ENCODE assay signal across 44 cellular contexts in the genomic region with DNA sequence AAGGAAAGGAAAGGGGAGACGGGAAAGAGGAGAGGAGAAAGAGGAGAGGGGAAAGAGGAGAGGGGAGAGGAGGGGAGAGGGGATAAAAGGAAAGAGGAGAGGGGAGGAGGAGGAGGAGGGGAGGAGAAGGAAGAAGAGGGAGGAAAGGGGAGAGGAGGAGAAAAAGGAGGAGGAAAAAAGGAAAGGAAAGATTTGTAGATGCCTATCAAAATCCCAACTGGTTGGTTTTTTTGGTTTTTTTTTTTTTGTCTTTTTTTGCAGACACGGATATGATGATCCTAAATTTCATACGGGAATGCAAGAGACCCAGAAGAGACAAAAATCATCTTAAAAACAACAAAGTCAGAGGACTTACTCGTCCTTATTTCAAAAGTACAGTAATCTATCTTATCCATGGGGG. TPM values are rescaled to one million over a fixed set of nuclear protein-coding genes. Genes with fewer than 3 reads are reported as not detected.
"Had no signal": no experiment of that assay in that cellular context is flagged by ENCODE, and none has a peak within 500 bp of the region (broad histone marks: within the 10 kb centered on the region; RNA-seq: fewer than 3 reads in every experiment).

No MANE protein-coding gene starts in this region.

- H3K4me3 ChIP-seq: adrenal gland, ascending aorta, body of pancreas, breast epithelium, cardiac muscle cell had no signal

- H3K27ac Mint-ChIP-seq: activated naive CD4-positive, alpha-beta T cell treated with anti-CD3 and anti-CD28 coated beads for 36 hours; activated naive CD4-positive, alpha-beta T cell treated with anti-CD3 and anti-CD28 coated beads, Interleukin-2, amount 10 ng/mL, durations not matched to agents 7 days and 5 days; activated naive CD4-positive, alpha-beta T cell treated with anti-CD3 and anti-CD28 coated beads, Interleukin-2, amount 50 U/mL, for 24 hours; activated naive CD4-positive, alpha-beta T cell treated with anti-CD3 and anti-CD28 coated beads, Interleukin-2, amount 50 U/mL, for 72 hours; activated naive CD8-positive, alpha-beta T cell; activated naive CD8-positive, alpha-beta T cell treated with anti-CD3 and anti-CD28 coated beads for 36 hours; activated naive CD8-positive, alpha-beta T cell treated with anti-CD3 and anti-CD28 coated beads, Interleukin-2, amount 10 ng/mL, durations not matched to agents 7 days and 5 days; activated naive CD8-positive, alpha-beta T cell treated with anti-CD3 and anti-CD28 coated beads, Interleukin-2, amount 50 U/mL, for 24 hours; activated T-cell treated with anti-CD3 and anti-CD28 coated beads, Interleukin-2, amount 50 U/mL, for 24 hours; activated T-helper 1 cell treated with anti-CD3 and anti-CD28 coated beads, Interleukin-12 subunit alpha, Interleukin-12 subunit beta, Interleukin-2, Interleukin-4 antibody, amounts not matched to agents 30 ng/mL and 10 ng/mL and 1 ng/mL, durations not matched to agents 14 hours and 24 hours and 36 hours; activated T-helper 17 cell treated with anti-CD3 and anti-CD28 coated beads, Interleukin-2, amount 50 U/mL, for 72 hours; activated T-helper 2 cell treated with anti-CD3 and anti-CD28 coated beads, Interferon-gamma antibody, Interleukin-2, Interleukin-4, amounts not matched to agents 10 μg/mL and 5 μg/mL and 100 μg/mL, durations not matched to agents 14 hours and 24 hours and 36 hours; brain had no signal

- H3K27me3 ChIP-seq: adrenal gland, ascending aorta, body of pancreas, brain microvascular endothelial cell, breast epithelium, cardiac muscle cell had no signal

- H3K4me1 ChIP-seq: adrenal gland, ascending aorta, body of pancreas, breast epithelium had no signal

- H3K4me1 Mint-ChIP-seq: activated naive CD4-positive, alpha-beta T cell treated with anti-CD3 and anti-CD28 coated beads, Interleukin-2, amount 10 ng/mL, durations not matched to agents 7 days and 5 days; activated T-helper 17 cell treated with anti-CD3 and anti-CD28 coated beads, Interleukin-2, amount 50 U/mL, for 72 hours; brain; central memory CD8-positive, alpha-beta T cell had no signal

- H3K27me3 Mint-ChIP-seq: activated naive CD4-positive, alpha-beta T cell treated with anti-CD3 and anti-CD28 coated beads, Interleukin-2, amount 10 ng/mL, durations not matched to agents 7 days and 5 days; activated naive CD4-positive, alpha-beta T cell treated with anti-CD3 and anti-CD28 coated beads, Interleukin-2, amount 50 U/mL, for 24 hours; activated naive CD8-positive, alpha-beta T cell; activated naive CD8-positive, alpha-beta T cell treated with anti-CD3 and anti-CD28 coated beads for 36 hours; activated naive CD8-positive, alpha-beta T cell treated with anti-CD3 and anti-CD28 coated beads, Interleukin-2, amount 10 ng/mL, durations not matched to agents 7 days and 5 days; activated naive CD8-positive, alpha-beta T cell treated with anti-CD3 and anti-CD28 coated beads, Interleukin-2, amount 50 U/mL, for 24 hours; activated T-cell treated with anti-CD3 and anti-CD28 coated beads, Interleukin-2, amount 50 U/mL, for 24 hours; activated T-helper 17 cell treated with anti-CD3 and anti-CD28 coated beads, Interleukin-2, amount 50 U/mL, for 72 hours; brain; central memory CD8-positive, alpha-beta T cell had no signal

- H3K9me3 Mint-ChIP-seq: activated naive CD4-positive, alpha-beta T cell treated with anti-CD3 and anti-CD28 coated beads for 36 hours; activated naive CD4-positive, alpha-beta T cell treated with anti-CD3 and anti-CD28 coated beads, Interleukin-2, amount 10 ng/mL, durations not matched to agents 7 days and 5 days; activated naive CD4-positive, alpha-beta T cell treated with anti-CD3 and anti-CD28 coated beads, Interleukin-2, amount 50 U/mL, for 24 hours; activated naive CD4-positive, alpha-beta T cell treated with anti-CD3 and anti-CD28 coated beads, Interleukin-2, amount 50 U/mL, for 72 hours; activated naive CD8-positive, alpha-beta T cell treated with anti-CD3 and anti-CD28 coated beads for 36 hours; activated naive CD8-positive, alpha-beta T cell treated with anti-CD3 and anti-CD28 coated beads, Interleukin-2, amount 10 ng/mL, durations not matched to agents 7 days and 5 days; activated naive CD8-positive, alpha-beta T cell treated with anti-CD3 and anti-CD28 coated beads, Interleukin-2, amount 50 U/mL, for 24 hours; activated T-cell treated with anti-CD3 and anti-CD28 coated beads, Interleukin-2, amount 50 U/mL, for 24 hours; activated T-cell treated with anti-CD3 and anti-CD28 coated beads, Interleukin-2, amount 50 U/mL, for 4 hours; activated T-cell treated with anti-CD3 and anti-CD28 coated beads, Interleukin-2, amount 50 U/mL, for 72 hours; activated T-helper 1 cell treated with anti-CD3 and anti-CD28 coated beads, Interleukin-12 subunit alpha, Interleukin-12 subunit beta, Interleukin-2, Interleukin-4 antibody, amounts not matched to agents 30 ng/mL and 10 ng/mL and 1 ng/mL, durations not matched to agents 14 hours and 24 hours and 36 hours; activated T-helper 17 cell treated with anti-CD3 and anti-CD28 coated beads, Interleukin-2, amount 50 U/mL, for 72 hours; activated T-helper 2 cell treated with anti-CD3 and anti-CD28 coated beads, Interferon-gamma antibody, Interleukin-2, Interleukin-4, amounts not matched to agents 10 μg/mL and 5 μg/mL and 100 μg/mL, durations not matched to agents 14 hours and 24 hours and 36 hours; central memory CD8-positive, alpha-beta T cell had no signal

- H3K9me3 ChIP-seq: adrenal gland, ascending aorta, body of pancreas, breast epithelium had no signal

- H3K4me3 Mint-ChIP-seq: activated naive CD4-positive, alpha-beta T cell treated with anti-CD3 and anti-CD28 coated beads for 36 hours; activated naive CD4-positive, alpha-beta T cell treated with anti-CD3 and anti-CD28 coated beads, Interleukin-2, amount 10 ng/mL, durations not matched to agents 7 days and 5 days; activated naive CD4-positive, alpha-beta T cell treated with anti-CD3 and anti-CD28 coated beads, Interleukin-2, amount 50 U/mL, for 24 hours; activated naive CD8-positive, alpha-beta T cell; activated naive CD8-positive, alpha-beta T cell treated with anti-CD3 and anti-CD28 coated beads for 36 hours; activated naive CD8-positive, alpha-beta T cell treated with anti-CD3 and anti-CD28 coated beads, Interleukin-2, amount 10 ng/mL, durations not matched to agents 7 days and 5 days; activated naive CD8-positive, alpha-beta T cell treated with anti-CD3 and anti-CD28 coated beads, Interleukin-2, amount 50 U/mL, for 24 hours; activated T-cell treated with anti-CD3 and anti-CD28 coated beads, Interleukin-2, amount 50 U/mL, for 24 hours; activated T-cell treated with anti-CD3 and anti-CD28 coated beads, Interleukin-2, amount 50 U/mL, for 4 hours; activated T-cell treated with anti-CD3 and anti-CD28 coated beads, Interleukin-2, amount 50 U/mL, for 72 hours; activated T-helper 1 cell treated with anti-CD3 and anti-CD28 coated beads, Interleukin-12 subunit alpha, Interleukin-12 subunit beta, Interleukin-2, Interleukin-4 antibody, amounts not matched to agents 30 ng/mL and 10 ng/mL and 1 ng/mL, durations not matched to agents 14 hours and 24 hours and 36 hours; activated T-helper 17 cell treated with anti-CD3 and anti-CD28 coated beads, Interleukin-2, amount 50 U/mL, for 72 hours; brain; central memory CD8-positive, alpha-beta T cell had no signal

- FAIRE-seq: astrocyte, bronchial epithelial cell had no signal

- H3K27ac ChIP-seq: adrenal gland, ascending aorta, body of pancreas, brain microvascular endothelial cell, breast epithelium, cardiac muscle cell had no signal

- DNase-seq: activated effector memory CD4-positive, alpha-beta T cell treated with anti-CD3 and anti-CD28 coated beads, Interleukin-2, amount 50 U/mL, for 16 hours; activated effector memory CD4-positive, alpha-beta T cell treated with Interleukin-2 at 50 U/mL for 16 hours; activated gamma-delta T cell; activated gamma-delta T cell treated with Interleukin-2 at 50 U/mL for 16 hours; activated naive CD4-positive, alpha-beta T cell; activated naive CD4-positive, alpha-beta T cell treated with anti-CD3 and anti-CD28 coated beads for 36 hours; activated naive CD4-positive, alpha-beta T cell treated with anti-CD3 and anti-CD28 coated beads, Interleukin-2, amount 10 ng/mL, durations not matched to agents 7 days and 5 days; activated naive CD4-positive, alpha-beta T cell treated with anti-CD3 and anti-CD28 coated beads, Interleukin-2, amount 50 U/mL, for 16 hours; activated naive CD4-positive, alpha-beta T cell treated with Interleukin-2 at 50 U/mL for 16 hours; activated naive CD8-positive, alpha-beta T cell treated with anti-CD3 and anti-CD28 coated beads for 36 hours; activated naive CD8-positive, alpha-beta T cell treated with anti-CD3 and anti-CD28 coated beads, Interleukin-2, amount 10 ng/mL, durations not matched to agents 7 days and 5 days; activated naive CD8-positive, alpha-beta T cell treated with anti-CD3 and anti-CD28 coated beads, Interleukin-2, amount 50 U/mL, for 24 hours; activated T-cell treated with anti-CD3 and anti-CD28 coated beads, Interleukin-2, amount 50 U/mL, for 1 hour; activated T-cell treated with anti-CD3 and anti-CD28 coated beads, Interleukin-2, amount 50 U/mL, for 24 hours; activated T-cell treated with anti-CD3 and anti-CD28 coated beads, Interleukin-2, amount 50 U/mL, for 4 hours; activated T-cell treated with anti-CD3 and anti-CD28 coated beads, Interleukin-2, amount 50 U/mL, for 48 hours; activated T-cell treated with anti-CD3 and anti-CD28 coated beads, Interleukin-2, amount 50 U/mL, for 72 hours; adrenal gland; amniotic stem cell; amygdala; anterior cingulate cortex; aorta; body of pancreas; brain microvascular endothelial cell; caudate nucleus; central memory CD4-positive, alpha-beta T cell; cerebellar nuclear complex had no signal

- ATAC-seq: activated naive CD8-positive, alpha-beta T cell treated with anti-CD3 and anti-CD28 coated beads, Interleukin-2, amount 50 U/mL, for 24 hours; activated T-cell treated with anti-CD3 and anti-CD28 coated beads, Interleukin-2, amount 50 U/mL, for 4 hours; activated T-cell treated with anti-CD3 and anti-CD28 coated beads, Interleukin-2, amount 50 U/mL, for 72 hours; activated T-helper 17 cell treated with anti-CD3 and anti-CD28 coated beads, Interleukin-2, amount 50 U/mL, for 72 hours; body of pancreas had no signal

RNA-seq across cellular contexts. Expression of a gene that starts 32.1 kb away (rescaled TPM):
- total RNA-seq: bronchial epithelial cell had no signal

RNA-seq across cellular contexts. Expression of a gene that starts 32.9 kb away (rescaled TPM):
- total RNA-seq: activated naive CD4-positive, alpha-beta T cell treated with anti-CD3 and anti-CD28 coated beads for 36 hours; activated naive CD4-positive, alpha-beta T cell treated with anti-CD3 and anti-CD28 coated beads, Interleukin-2, amount 50 U/mL, for 72 hours; activated naive CD8-positive, alpha-beta T cell treated with anti-CD3 and anti-CD28 coated beads for 36 hours; activated naive CD8-positive, alpha-beta T cell treated with anti-CD3 and anti-CD28 coated beads, Interleukin-2, amount 10 ng/mL, durations not matched to agents 7 days and 5 days; activated T-cell treated with anti-CD3 and anti-CD28 coated beads, Interleukin-2, amount 50 U/mL, for 4 hours; activated T-cell treated with anti-CD3 and anti-CD28 coated beads, Interleukin-2, amount 50 U/mL, for 72 hours; activated T-helper 1 cell treated with anti-CD3 and anti-CD28 coated beads, Interleukin-12 subunit alpha, Interleukin-12 subunit beta, Interleukin-2, Interleukin-4 antibody, amounts not matched to agents 30 ng/mL and 10 ng/mL and 1 ng/mL, durations not matched to agents 14 hours and 24 hours and 36 hours; activated T-helper 17 cell treated with anti-CD3 and anti-CD28 coated beads, Interleukin-2, amount 50 U/mL, for 72 hours; activated T-helper 2 cell treated with anti-CD3 and anti-CD28 coated beads, Interferon-gamma antibody, Interleukin-2, Interleukin-4, amounts not matched to agents 10 μg/mL and 5 μg/mL and 100 μg/mL, durations not matched to agents 14 hours and 24 hours and 36 hours; adrenal gland; aorta; ascending aorta; astrocyte; body of pancreas; breast epithelium; bronchial epithelial cell; cardiac muscle cell; cardiac septum; cerebellum; chondrocyte had no signal
- polyA plus RNA-seq: adipose tissue, adrenal gland, cardiac muscle cell had no signal
